ENCODE assay signal across 1 cellular context in the genomic region with DNA sequence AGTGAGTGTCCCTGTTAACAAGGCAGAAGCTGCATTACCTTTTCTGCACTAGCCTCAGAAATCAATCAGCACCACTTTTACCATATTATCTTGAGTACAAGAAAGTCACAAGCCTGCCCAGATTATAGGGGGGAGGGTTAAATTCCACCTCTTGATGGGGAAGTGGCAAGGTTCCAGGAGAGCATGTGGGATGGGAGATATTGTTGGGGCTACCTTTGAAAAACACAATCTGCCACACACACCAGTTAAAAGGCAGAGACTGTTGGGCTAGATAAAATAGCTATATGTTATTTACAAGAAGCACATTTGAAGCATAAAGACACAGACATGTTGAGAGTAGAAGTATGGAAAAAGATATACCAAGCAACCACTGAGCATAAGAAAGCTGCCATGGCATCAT.
TF ChIP-seq lines count a peak whose summit lies in the region.

No MANE protein-coding gene starts in this region.

TF ChIP-seq in H1, 55 proteins besides CTCF, POLR2A, EP300 and RAD21:
- TF ChIP-seq KDM1A (IDR thresholded peaks at IDR 0.05; ENCODE audit: borderline replicate concordance, low read length), result no peak
- TF ChIP-seq SIRT6 (IDR thresholded peaks at IDR 0.05; ENCODE audit: low read length), result no peak
- no peak for TF ChIP-seq ZNF274 (IDR thresholded peaks at IDR 0.05; ENCODE audit: borderline replicate concordance, extremely low read depth, low read length)
- TF ChIP-seq, protein P1, sequence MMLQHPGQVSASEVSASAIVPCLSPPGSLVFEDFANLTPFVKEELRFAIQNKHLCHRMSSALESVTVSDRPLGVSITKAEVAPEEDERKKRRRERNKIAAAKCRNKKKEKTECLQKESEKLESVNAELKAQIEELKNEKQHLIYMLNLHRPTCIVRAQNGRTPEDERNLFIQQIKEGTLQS (IDR thresholded peaks at IDR 0.05; ENCODE audit: insufficient read depth, low read depth, low read length), result no peak
- TF ChIP-seq TAF7 (optimal IDR thresholded peaks at IDR 0.05; ENCODE audit: borderline replicate concordance, low read depth, low read length), result no peak
- no peak for TF ChIP-seq EGR1 (IDR thresholded peaks at IDR 0.05; ENCODE audit: borderline replicate concordance, low read depth, low read length)
- TF ChIP-seq, protein P2, sequence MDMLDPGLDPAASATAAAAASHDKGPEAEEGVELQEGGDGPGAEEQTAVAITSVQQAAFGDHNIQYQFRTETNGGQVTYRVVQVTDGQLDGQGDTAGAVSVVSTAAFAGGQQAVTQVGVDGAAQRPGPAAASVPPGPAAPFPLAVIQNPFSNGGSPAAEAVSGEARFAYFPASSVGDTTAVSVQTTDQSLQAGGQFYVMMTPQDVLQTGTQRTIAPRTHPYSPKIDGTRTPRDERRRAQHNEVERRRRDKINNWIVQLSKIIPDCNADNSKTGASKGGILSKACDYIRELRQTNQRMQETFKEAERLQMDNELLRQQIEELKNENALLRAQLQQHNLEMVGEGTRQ (IDR thresholded peaks at IDR 0.05; ENCODE audit: low read length), result no peak
- TF ChIP-seq SP1 (IDR thresholded peaks at IDR 0.05; ENCODE audit: low read depth, low read length), result no peak
- no peak for TF ChIP-seq YY1 (IDR thresholded peaks at IDR 0.05; ENCODE audit: low read depth, low read length)
- no peak for TF ChIP-seq CHD1 (IDR thresholded peaks at IDR 0.05; ENCODE audit: low read depth, low read length)
- no peak for TF ChIP-seq CREB1 (IDR thresholded peaks at IDR 0.05)
- no peak for TF ChIP-seq HDAC2 (IDR thresholded peaks at IDR 0.05; ENCODE audit: borderline replicate concordance in 1 of 2, low read depth in 2 of 2, low read length in 2 of 2)
- TF ChIP-seq POLR2AphosphoS5 (IDR thresholded peaks at IDR 0.05; ENCODE audit: low read depth, low read length), result no peak
- no peak for TF ChIP-seq BCL11A (IDR thresholded peaks at IDR 0.05; ENCODE audit: low read depth in 2 of 2, low read length in 2 of 2)
- no peak for TF ChIP-seq CBX5 (IDR thresholded peaks at IDR 0.05; ENCODE audit: low read depth, low read length)
- TF ChIP-seq ASH2L (IDR thresholded peaks at IDR 0.05; ENCODE audit: low read length), result no peak
- no peak for TF ChIP-seq CBX8 (IDR thresholded peaks at IDR 0.05; ENCODE audit: borderline replicate concordance, low read depth, low read length)
- TF ChIP-seq TBP (IDR thresholded peaks at IDR 0.05; ENCODE audit: low read depth, low read length), result no peak
- TF ChIP-seq FOSL1 (IDR thresholded peaks at IDR 0.05; ENCODE audit: insufficient read depth, low read depth, low read length), result no peak
